1 cellular context compared by ENCODE assay signal in genomic region chr19:43563816-43564215, GRCh38.
TF ChIP-seq lines count a peak whose summit lies in the region.

No MANE protein-coding gene starts in this region.

TF ChIP-seq in K562, 482 proteins besides CTCF, POLR2A, EP300 and RAD21 (continues in another document):
- TF ChIP-seq CTCFL (IDR thresholded peaks at IDR 0.05; ENCODE audit: borderline replicate concordance, insufficient read depth, low read depth, low read length, poor library complexity, severe bottlenecking) (no peak), RBM25 (IDR thresholded peaks at IDR 0.05; ENCODE audit: low read depth, low read length, severe bottlenecking) (peak; percentile 70), TSC22D4 (tag; IDR thresholded peaks at IDR 0.05) (no peak), ZFP1 (CRISPR knock-in tag; IDR thresholded peaks at IDR 0.05) (no peak), CEBPZ (IDR thresholded peaks at IDR 0.05; ENCODE audit: borderline replicate concordance, low read depth, low read length) (no peak), ZBTB9 (CRISPR knock-in tag; IDR thresholded peaks at IDR 0.05) (no peak), PRMT5 (CRISPR knock-in tag; IDR thresholded peaks at IDR 0.05) (no peak), ZNF57 (CRISPR knock-in tag; IDR thresholded peaks at IDR 0.05) (no peak), ASH1L (IDR thresholded peaks at IDR 0.05; ENCODE audit: borderline replicate concordance, low read depth, partially characterized antibody) (no peak), RFX5 (IDR thresholded peaks at IDR 0.05; ENCODE audit: low read depth, low read length) (no peak), JUN (IDR thresholded peaks at IDR 0.05; ENCODE audit: borderline replicate concordance, low read depth, low read length) (no peak), JUN (CRISPR knock-in tag; IDR thresholded peaks at IDR 0.05; ENCODE audit: borderline replicate concordance) (no peak), E4F1 (CRISPR knock-in tag; IDR thresholded peaks at IDR 0.05; ENCODE audit: borderline replicate concordance) (no peak), GMEB1 (CRISPR knock-in tag; IDR thresholded peaks at IDR 0.05) (no peak), RCOR1 (IDR thresholded peaks at IDR 0.05; ENCODE audit: borderline replicate concordance in 1 of 2, low read depth in 2 of 2, low read length in 2 of 2) (no peak), USF2 (CRISPR knock-in tag; IDR thresholded peaks at IDR 0.05) (no peak), HNRNPUL1 (IDR thresholded peaks at IDR 0.05; ENCODE audit: low read length) (no peak), TFE3 (CRISPR knock-in tag; IDR thresholded peaks at IDR 0.05) (no peak), ZNF146 (CRISPR knock-in tag; IDR thresholded peaks at IDR 0.05; ENCODE audit: unreplicated experiment) (no peak), MXI1 (IDR thresholded peaks at IDR 0.05; ENCODE audit: low read depth, low read length) (no peak), PHF8 (IDR thresholded peaks at IDR 0.05; ENCODE audit: borderline replicate concordance, low read length) (no peak), ZNF740 (CRISPR knock-in tag; IDR thresholded peaks at IDR 0.05) (no peak), ZNF740 (tag; IDR thresholded peaks at IDR 0.05) (no peak), C11orf30 (IDR thresholded peaks at IDR 0.05; ENCODE audit: low read depth) (no peak), PHTF2 (CRISPR knock-in tag; IDR thresholded peaks at IDR 0.05) (no peak), POLR2H (tag; IDR thresholded peaks at IDR 0.05; ENCODE audit: low read depth) (no peak), TEAD2 (tag; IDR thresholded peaks at IDR 0.05) (no peak), VEZF1 (CRISPR knock-in tag; IDR thresholded peaks at IDR 0.05) (no peak), KDM1A (IDR thresholded peaks at IDR 0.05) (0 out of 4 replicates have a peak, but pooled peaks of 1 of the 2 experiments have one; percentile 25), FOXP4 (CRISPR knock-in tag; IDR thresholded peaks at IDR 0.05; ENCODE audit: borderline replicate concordance) (no peak), SMC3 (conservative IDR thresholded peaks at IDR 0.05; ENCODE audit: insufficient read depth, low read depth, low read length) (no peak), CREM (IDR thresholded peaks at IDR 0.05; ENCODE audit: low read depth) (no peak), BCOR (IDR thresholded peaks at IDR 0.05) (peak; percentile 78; the same call in 1 of the 2 replicates), CHD4 (IDR thresholded peaks at IDR 0.05; ENCODE audit: insufficient read depth, insufficient replicate concordance, low read depth, low read length, poor library complexity, severe bottlenecking) (peak; percentile 53), THRAP3 (IDR thresholded peaks at IDR 0.05; ENCODE audit: borderline replicate concordance) (no peak), ADNP (tag; IDR thresholded peaks at IDR 0.05) (peak; percentile 31; the same call in 1 of the 2 replicates), ZNF766 (CRISPR knock-in tag; conservative IDR thresholded peaks at IDR 0.05) (no peak), MLX (CRISPR knock-in tag; conservative IDR thresholded peaks at IDR 0.05) (no peak), CBFB (CRISPR knock-in tag; IDR thresholded peaks at IDR 0.05) (no peak), JUNB (CRISPR knock-in tag; conservative IDR thresholded peaks at IDR 0.05) (no peak), NFIX (CRISPR knock-in tag; IDR thresholded peaks at IDR 0.05; ENCODE audit: low read depth) (no peak)
